In the genomic region with DNA sequence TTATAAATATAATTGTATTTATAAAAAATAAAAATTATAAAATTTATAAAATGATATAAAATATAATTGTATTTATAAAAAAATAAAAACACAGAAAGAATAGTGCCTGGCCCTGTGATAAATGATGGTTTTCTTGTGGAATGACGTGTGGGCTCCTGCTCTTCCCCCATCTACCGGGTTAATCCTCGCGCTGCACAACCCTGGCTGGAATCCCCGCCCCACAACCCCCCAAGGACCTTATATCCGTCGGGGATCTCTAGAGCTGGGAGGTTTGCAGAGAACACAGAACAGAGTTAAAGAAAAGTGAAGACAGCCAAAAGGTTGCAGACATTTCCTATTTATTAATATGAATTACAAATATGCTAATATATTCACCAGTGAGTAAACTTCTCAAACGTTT, we compare ENCODE assay signal across 26 cellular contexts.
"Had no signal": no experiment of that assay in that cellular context is flagged by ENCODE, and none has a peak within 500 bp of the region (broad histone marks: within the 10 kb centered on the region; RNA-seq: fewer than 3 reads in every experiment).

No MANE protein-coding gene starts in this region.

- H3K36me3 ChIP-seq: gastrocnemius medialis, lower lobe of right lung had no signal

- H3K9me3 Mint-ChIP-seq: immature natural killer cell had no signal

- H3K4me3 Mint-ChIP-seq: immature natural killer cell; mesothelial cell of epicardium; naive thymus-derived CD8-positive, alpha-beta T cell had no signal

- H3K27me3 ChIP-seq: esophagus squamous epithelium, gastrocnemius medialis, heart left ventricle, hepatocyte had no signal

- H3K27me3 Mint-ChIP-seq: naive B cell had no signal

- ATAC-seq: esophagus mucosa; gastrocnemius medialis; heart left ventricle; left colon; left lobe of liver; left ventricle myocardium superior; lower lobe of right lung; mucosa of descending colon; naive thymus-derived CD8-positive, alpha-beta T cell had no signal

- H3K36me3 Mint-ChIP-seq: immature natural killer cell; naive B cell; naive thymus-derived CD8-positive, alpha-beta T cell had no signal

- DNase-seq: dermis blood vessel endothelial cell; dorsolateral prefrontal cortex; effector CD4-positive, alpha-beta T cell; effector memory CD4-positive, alpha-beta T cell; esophagus squamous epithelium; foreskin fibroblast; foreskin melanocyte; gastrocnemius medialis; heart left ventricle; hypothalamus; immature natural killer cell; islet precursor cell; kidney; kidney glomerular epithelial cell; left colon; left ventricle myocardium superior; lower lobe of right lung; mesenchymal stem cell; mucosa of descending colon; naive B cell had no signal

- H3K9me3 ChIP-seq: esophagus squamous epithelium, gastrocnemius medialis, lower lobe of right lung, mucosa of descending colon had no signal

- H3K27ac ChIP-seq: coronary artery, dorsolateral prefrontal cortex, esophagus squamous epithelium, gastrocnemius medialis, heart left ventricle, hepatocyte, lower lobe of right lung had no signal

- H3K4me1 Mint-ChIP-seq: immature natural killer cell; mesothelial cell of epicardium; naive B cell; naive thymus-derived CD8-positive, alpha-beta T cell had no signal

- H3K27ac Mint-ChIP-seq: immature natural killer cell; mesothelial cell of epicardium; naive B cell; naive thymus-derived CD8-positive, alpha-beta T cell had no signal

- H3K4me3 ChIP-seq: coronary artery, dorsolateral prefrontal cortex, esophagus squamous epithelium, gastrocnemius medialis, heart left ventricle, hepatocyte, lower lobe of right lung, mucosa of descending colon had no signal
